Comparison of ENCODE assay signal across 11 cellular contexts in the genomic region with DNA sequence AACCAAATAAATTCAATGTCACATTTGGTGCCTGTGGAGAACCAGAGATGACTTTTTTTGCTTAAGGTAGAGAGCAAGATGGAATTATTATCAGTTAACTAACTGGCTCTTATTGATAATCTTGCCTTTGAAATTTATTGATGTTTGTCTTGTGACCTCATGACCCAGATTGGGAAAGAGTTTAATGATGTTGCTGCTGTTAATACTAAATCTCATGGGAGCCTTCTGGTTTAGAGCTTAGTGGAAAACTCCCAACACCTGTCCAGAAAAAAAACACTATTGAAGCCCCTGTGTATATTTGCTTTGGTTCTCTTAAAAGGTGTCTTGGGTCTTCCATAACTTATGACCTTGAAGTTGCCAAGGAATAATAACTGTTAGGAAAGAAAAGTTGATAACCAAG. TPM values are rescaled to one million over a fixed set of nuclear protein-coding genes. Genes with fewer than 3 reads are reported as not detected.
DNase-seq lines count a peak whose midpoint lies in the region; ATAC-seq and TF ChIP-seq lines count a peak whose summit lies in the region.
"Had no signal": no experiment of that assay in that cellular context is flagged by ENCODE, and none has a peak within 500 bp of the region (broad histone marks: within the 10 kb centered on the region; RNA-seq: fewer than 3 reads in every experiment).

No MANE protein-coding gene starts in this region.

- H3K4me1 ChIP-seq in heart right ventricle (peaks cover 0 to 78% (median 45%) of the 10 kb centered on the region in 9 donors), right lobe of liver (peaks cover 0 to 16% (median 8%) of the 10 kb centered on the region in 4 donors), testis (peaks cover 17% of the 10 kb centered on the region)

- no peak for TF ChIP-seq CTCF in heart right ventricle (IDR thresholded peaks at IDR 0.05)
- TF ChIP-seq CTCF in right lobe of liver (IDR thresholded peaks at IDR 0.05): no peak
- no peak for TF ChIP-seq CTCF in testis (IDR thresholded peaks at IDR 0.05)

- TF ChIP-seq POLR2A in right lobe of liver (IDR thresholded peaks at IDR 0.05) (no peak), testis (IDR thresholded peaks at IDR 0.05) (no peak)

- ATAC-seq in heart right ventricle (no peak), Right ventricle myocardium superior (ENCODE audit: poor library complexity) (no peak), right lobe of liver (peak; percentile 46 to 76 (median 70)), GM18502 (IDR thresholded peaks at IDR 0.05; ENCODE audit: poor library complexity, unreplicated experiment) (no peak)

- H3K27ac ChIP-seq in heart right ventricle: peak overlapping the region in 6 of 10 donors; percentile 1 to 66 (median 29)
- peak overlapping the region in 1 of 3 donors; percentile 33 for H3K27ac ChIP-seq in right lobe of liver
- peak overlapping the region; percentile 73 for H3K27ac ChIP-seq in testis

- H3K36me3 ChIP-seq in heart right ventricle (peaks cover 0 to 87% (median 62%) of the 10 kb centered on the region in 9 donors), right lobe of liver (peaks cover 8 to 73% (median 57%) of the 10 kb centered on the region in 4 donors), testis (ENCODE audit: low read depth, missing control alignments) (no peaks in the 10 kb centered on the region)

- intact Hi-C loops in heart right ventricle (cut with DNase I): no loop called here
- intact Hi-C loops in Right ventricle myocardium superior (cut with DNase I): no loop called here
- intact Hi-C loops in right lobe of liver (cut with DNase I): loop anchor here in 1 of 2 donors (10.0 kb wide), 1 partner anchor 69 kb away; no protein-coding TSS in a partner anchor
- intact Hi-C loops in testis (cut with DNase I; ENCODE audit: low total_unique reads): no loop called here

- H3K27me3 ChIP-seq in heart right ventricle (no peaks in the 10 kb centered on the region), right lobe of liver (no peaks in the 10 kb centered on the region), testis (no peaks in the 10 kb centered on the region)
- H3K27me3 ChIP-seq: tibial nerve had no signal

- H3K4me3 ChIP-seq in heart right ventricle: no peak overlapping the region
- no peak overlapping the region for H3K4me3 ChIP-seq in right lobe of liver
- no peak overlapping the region for H3K4me3 ChIP-seq in testis
- H3K4me3 ChIP-seq: tibial nerve had no signal

- no peaks in the 10 kb centered on the region for H3K9me3 ChIP-seq in heart right ventricle
- H3K9me3 ChIP-seq in right lobe of liver: no peaks in the 10 kb centered on the region
- no peaks in the 10 kb centered on the region for H3K9me3 ChIP-seq in testis
- H3K9me3 ChIP-seq: tibial nerve had no signal

- DNase-seq in heart right ventricle (no peak), Right ventricle myocardium superior (no peak), right lobe of liver (no peak), testis (no peak), CD1c-positive myeloid dendritic cell (ENCODE audit: extremely low spot score) (no peak)
- DNase-seq: activated CD4-positive, alpha-beta T cell treated with anti-CD3 and anti-CD28 coated beads, Interleukin-2, amount 10 ng/mL, durations not matched to agents 24 days and 14 days; activated effector memory CD4-positive, alpha-beta T cell treated with Interleukin-2 at 50 U/mL for 16 hours; effector CD4-positive, alpha-beta T cell; mesendoderm had no signal

RNA-seq across cellular contexts. Expression of a gene that starts 10.0 kb away (rescaled TPM):
- total RNA-seq in heart right ventricle (10 to 100 TPM; 67.4 to 95.5 (median 77.8) TPM), Right ventricle myocardium superior (68.1 TPM), right lobe of liver (10 to 100 TPM; 21.9 to 29.7 (median 26.0) TPM), testis (10 to 100 TPM; 86.1 to 87.8 TPM)
- polyA plus RNA-seq in heart right ventricle (10 to 100 TPM; 61.6 to 76.2 TPM), testis (ENCODE audit: insufficient read depth, low read depth, low replicate concordance) (101 TPM)

RNA-seq across cellular contexts. Expression of a gene that starts 14.7 kb away (rescaled TPM):
- total RNA-seq in heart right ventricle (10 to 100 TPM; 56.7 to 83.3 (median 73.4) TPM), Right ventricle myocardium superior (57.2 TPM), right lobe of liver (10 to 100 TPM; 14.6 to 33.2 (median 18.0) TPM), testis (10 to 100 TPM; 57.4 to 61.7 TPM)
- polyA plus RNA-seq in heart right ventricle (10 to 100 TPM; 38.6 to 54.4 TPM), testis (ENCODE audit: insufficient read depth, low read depth, low replicate concordance) (48.9 TPM)

RNA-seq across cellular contexts. Expression of a gene that starts 15.6 kb away (rescaled TPM):
- total RNA-seq in heart right ventricle (1,000 to 10,000 TPM; 1,287 to 3,035 (median 2,343) TPM), Right ventricle myocardium superior (2,267 TPM), right lobe of liver (1 to 10 TPM in 3 of 6 experiments, under 1 TPM in 3; 0.40 to 2.1 (median 1.0) TPM), testis (10 to 100 TPM in 1 of 2 donors, 1 to 10 TPM in 1; 8.2 to 24.0 TPM)
- polyA plus RNA-seq in heart right ventricle (1,000 to 10,000 TPM in 1 of 2 donors, 100 to 1,000 TPM in 1; 685 to 2,765 TPM), testis (ENCODE audit: insufficient read depth, low read depth, low replicate concordance) (29.8 TPM)
- total RNA-seq: activated CD4-positive, alpha-beta T cell treated with anti-CD3 and anti-CD28 coated beads, Interleukin-2, amount 10 ng/mL, durations not matched to agents 24 days and 14 days had no signal

RNA-seq across cellular contexts. Expression of a gene that starts 16.5 kb away (rescaled TPM):
- total RNA-seq in heart right ventricle: 100 to 1,000 TPM; 101 to 150 (median 125) TPM
- 100 to 1,000 TPM; 173 to 335 TPM for polyA plus RNA-seq in heart right ventricle
- 153 TPM for total RNA-seq in Right ventricle myocardium superior
- total RNA-seq in right lobe of liver: 10 to 100 TPM; 10.4 to 24.5 (median 21.9) TPM
- total RNA-seq in testis: 10 to 100 TPM; 54.2 to 78.2 TPM
- 90.9 TPM for polyA plus RNA-seq in testis (ENCODE audit: insufficient read depth, low read depth, low replicate concordance)

RNA-seq across cellular contexts. Expression of a gene that starts 27.0 kb away (rescaled TPM):
- total RNA-seq in heart right ventricle (10 to 100 TPM; 61.1 to 87.3 (median 70.8) TPM), Right ventricle myocardium superior (55.3 TPM), right lobe of liver (10 to 100 TPM; 30.2 to 55.9 (median 38.7) TPM), testis (100 to 1,000 TPM; 150 to 153 TPM)
- polyA plus RNA-seq in heart right ventricle (100 to 1,000 TPM in 1 of 2 donors, 10 to 100 TPM in 1; 17.3 to 114 TPM), testis (ENCODE audit: insufficient read depth, low read depth, low replicate concordance) (295 TPM)

Comparison
In these comparisons a context has a peak if more than half of its experiments do, and no peak if none do; other contexts are left out.
1. ATAC-seq: peak in right lobe of liver (4 of 4); none in heart right ventricle (0 of 8), Right ventricle myocardium superior (single experiment) and GM18502 (single experiment).
2. RNA of a gene that starts 15.6 kb away (total RNA-seq): 1,287 to 3,035 TPM in heart right ventricle and 2,267 TPM in Right ventricle myocardium superior (single experiment); 8.2 to 24.0 TPM in testis and 0.40 to 2.1 TPM in right lobe of liver; every median in the first group is over 10 times any median in the second.